Comparison of ENCODE assay signal across 8 cellular contexts in the genomic region with DNA sequence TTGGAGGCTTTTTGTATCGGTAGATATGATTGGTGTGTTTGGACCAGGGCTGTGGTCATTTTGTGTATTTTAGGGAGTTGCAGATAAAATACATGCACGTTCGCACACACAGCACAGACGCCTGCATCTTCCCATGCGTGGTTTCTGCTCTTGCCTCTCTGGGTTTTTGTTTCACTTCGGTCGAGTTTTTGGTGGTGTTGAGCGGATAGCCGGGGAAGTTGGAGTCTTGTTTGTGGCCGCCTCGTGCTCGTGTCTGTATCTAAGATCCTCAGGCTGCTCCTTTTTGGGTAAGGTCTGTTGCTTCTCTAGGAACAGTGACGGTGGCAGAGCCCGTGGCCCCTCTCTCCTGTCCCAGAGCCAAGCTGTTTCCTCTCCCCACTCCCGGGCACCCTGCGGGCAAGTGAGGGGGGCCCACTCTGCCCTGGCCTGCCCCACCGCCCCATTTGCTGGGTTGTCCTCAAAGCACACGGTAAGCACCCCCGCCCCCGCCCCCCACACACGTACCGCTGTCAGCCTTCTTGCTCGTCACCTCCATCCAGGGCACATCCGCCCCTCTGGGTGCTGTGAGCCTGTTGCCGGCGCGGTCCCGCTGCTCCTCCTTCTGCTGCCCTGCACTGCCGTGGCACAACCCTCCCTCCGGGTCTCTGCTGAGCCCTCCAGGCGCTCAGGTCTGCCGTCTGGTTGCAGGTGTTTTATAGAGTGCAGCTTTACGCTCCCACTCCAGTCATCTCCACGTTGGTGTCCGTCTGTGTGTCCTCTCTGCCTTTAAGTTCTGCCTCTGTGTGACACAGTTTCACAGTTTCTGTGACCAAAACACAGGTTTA. TPM values are rescaled to one million over a fixed set of nuclear protein-coding genes. Genes with fewer than 3 reads are reported as not detected.
DNase-seq lines count a peak whose midpoint lies in the region; ATAC-seq and TF ChIP-seq lines count a peak whose summit lies in the region.

No MANE protein-coding gene starts in this region.

- DNase-seq in SJSA1 (ENCODE audit: low read depth in 1 of 2, low spot score in 2 of 2), result peak in 1 of 2 experiments; percentile 43
- DNase-seq in activated naive CD8-positive, alpha-beta T cell treated with anti-CD3 and anti-CD28 coated beads, Interleukin-2, amount 10 ng/mL, durations not matched to agents 7 days and 5 days, result peak; percentile 77
- peak; percentile 67 to 88 (median 80) for DNase-seq in naive thymus-derived CD8-positive, alpha-beta T cell
- DNase-seq in upper lobe of right lung, result peak; percentile 65
- no peak for DNase-seq in NCI-H1694 (lab: John Stamatoyannopoulos, UW)

- POLR2A ChIA-PET in activated naive CD8-positive, alpha-beta T cell treated with anti-CD3 and anti-CD28 coated beads, Interleukin-2, amount 10 ng/mL, durations not matched to agents 7 days and 5 days (lab: Charles Lee), result interaction anchor here (0.7 kb wide), 2 partner anchors 84 to 1120 kb away, joined by 3 to 4 read pairs; no protein-coding TSS in a partner anchor
- POLR2A ChIA-PET in naive thymus-derived CD8-positive, alpha-beta T cell (lab: Charles Lee), result interaction anchor here (0.5 to 2.9 kb wide), 3 partner anchors 10 to 50 kb away, joined by 3 to 15 read pairs (median 13); no protein-coding TSS in a partner anchor

- H3K9me3 ChIP-seq in SJSA1 (replicated peaks) (no peaks in the 10 kb centered on the region; the same call in 1 of the 2 replicates), upper lobe of right lung (no peaks in the 10 kb centered on the region)

- peaks cover 56% of the 10 kb centered on the region for H3K4me1 Mint-ChIP-seq in activated naive CD8-positive, alpha-beta T cell treated with anti-CD3 and anti-CD28 coated beads, Interleukin-2, amount 10 ng/mL, durations not matched to agents 7 days and 5 days
- H3K4me1 Mint-ChIP-seq in naive thymus-derived CD8-positive, alpha-beta T cell, result peaks cover 41 to 66% (median 65%) of the 10 kb centered on the region in 4 donors

- peaks cover 21% of the 10 kb centered on the region for H3K4me1 ChIP-seq in SJSA1 (replicated peaks)
- peaks cover 5% of the 10 kb centered on the region for H3K4me1 ChIP-seq in upper lobe of right lung

- H3K27me3 ChIP-seq in SJSA1 (replicated peaks) (no peaks in the 10 kb centered on the region), upper lobe of right lung (no peaks in the 10 kb centered on the region)

- peak overlapping the region; percentile 94 for H3K27ac Mint-ChIP-seq in activated naive CD8-positive, alpha-beta T cell treated with anti-CD3 and anti-CD28 coated beads, Interleukin-2, amount 10 ng/mL, durations not matched to agents 7 days and 5 days
- peak overlapping the region; percentile 91 to 98 (median 95) for H3K27ac Mint-ChIP-seq in naive thymus-derived CD8-positive, alpha-beta T cell

- no peak overlapping the region; the same call in 1 of the 2 replicates for H3K27ac ChIP-seq in SJSA1
- H3K27ac ChIP-seq in upper lobe of right lung, result no peak overlapping the region

- peak overlapping the region; percentile 84 for H3K4me3 Mint-ChIP-seq in activated naive CD8-positive, alpha-beta T cell treated with anti-CD3 and anti-CD28 coated beads, Interleukin-2, amount 10 ng/mL, durations not matched to agents 7 days and 5 days
- peak overlapping the region; percentile 83 to 97 (median 90) for H3K4me3 Mint-ChIP-seq in naive thymus-derived CD8-positive, alpha-beta T cell

- intact Hi-C loops in upper lobe of right lung (cut with DNase I), result no loop called here

- no peaks in the 10 kb centered on the region for H3K27me3 Mint-ChIP-seq in activated naive CD8-positive, alpha-beta T cell treated with anti-CD3 and anti-CD28 coated beads, Interleukin-2, amount 10 ng/mL, durations not matched to agents 7 days and 5 days
- H3K27me3 Mint-ChIP-seq in naive thymus-derived CD8-positive, alpha-beta T cell, result no peaks in the 10 kb centered on the region

- peaks cover 8% of the 10 kb centered on the region for H3K9me3 Mint-ChIP-seq in activated naive CD8-positive, alpha-beta T cell treated with anti-CD3 and anti-CD28 coated beads, Interleukin-2, amount 10 ng/mL, durations not matched to agents 7 days and 5 days
- peaks cover 0 to 10% (median 4%) of the 10 kb centered on the region in 9 donors for H3K9me3 Mint-ChIP-seq in naive thymus-derived CD8-positive, alpha-beta T cell

- ATAC-seq in GM18867 (IDR thresholded peaks at IDR 0.05; ENCODE audit: unreplicated experiment) (peak; percentile 55), upper lobe of right lung (peak; percentile 55), GM18517 (IDR thresholded peaks at IDR 0.05; ENCODE audit: unreplicated experiment) (no peak), GM18520 (IDR thresholded peaks at IDR 0.05; ENCODE audit: unreplicated experiment) (no peak)
- peak; percentile 85 for ATAC-seq in activated naive CD8-positive, alpha-beta T cell treated with anti-CD3 and anti-CD28 coated beads, Interleukin-2, amount 10 ng/mL, durations not matched to agents 7 days and 5 days (ENCODE audit: low read depth)
- ATAC-seq in naive thymus-derived CD8-positive, alpha-beta T cell, result peak; percentile 82 to 85

- peak overlapping the region; percentile 38 for H3K4me3 ChIP-seq in SJSA1
- peak overlapping the region; percentile 40 for H3K4me3 ChIP-seq in upper lobe of right lung

- H3K36me3 Mint-ChIP-seq in activated naive CD8-positive, alpha-beta T cell treated with anti-CD3 and anti-CD28 coated beads, Interleukin-2, amount 10 ng/mL, durations not matched to agents 7 days and 5 days, result peaks cover 30% of the 10 kb centered on the region
- peaks cover 8 to 10% (median 9%) of the 10 kb centered on the region in 3 donors for H3K36me3 Mint-ChIP-seq in naive thymus-derived CD8-positive, alpha-beta T cell

- no peak for TF ChIP-seq CTCF in upper lobe of right lung (IDR thresholded peaks at IDR 0.05)

- peaks cover 23% of the 10 kb centered on the region for H3K36me3 ChIP-seq in SJSA1
- no peaks in the 10 kb centered on the region for H3K36me3 ChIP-seq in upper lobe of right lung

RNA-seq across cellular contexts. Expression of gene AGPAT3, which starts 51.9 kb away (rescaled TPM):
- 43.5 and 66.9 TPM in 2 replicates for total RNA-seq in SJSA1 (2014; rRNA removed; shearing (Covaris generic))
- total RNA-seq in activated naive CD8-positive, alpha-beta T cell treated with anti-CD3 and anti-CD28 coated beads, Interleukin-2, amount 10 ng/mL, durations not matched to agents 7 days and 5 days, result 10 to 100 TPM; 75.4 to 76.3 TPM
- total RNA-seq in naive thymus-derived CD8-positive, alpha-beta T cell, result 10 to 100 TPM; 59.0 TPM
- 10 to 100 TPM; 10.9 to 18.0 (median 13.2) TPM for polyA plus RNA-seq in naive thymus-derived CD8-positive, alpha-beta T cell
- total RNA-seq in upper lobe of right lung, result 86.0 TPM

Comparison
In these comparisons a context has a peak if more than half of its experiments do, and no peak if none do; other contexts are left out.
1. ATAC-seq: peak in GM18867 (single experiment), activated naive CD8-positive, alpha-beta T cell treated with anti-CD3 and anti-CD28 coated beads, Interleukin-2, amount 10 ng/mL, durations not matched to agents 7 days and 5 days (single experiment), naive thymus-derived CD8-positive, alpha-beta T cell (2 of 2) and upper lobe of right lung (single experiment); none in GM18517 (single experiment) and GM18520 (single experiment).